ENCODE assay signal across 18 cellular contexts in the genomic region with DNA sequence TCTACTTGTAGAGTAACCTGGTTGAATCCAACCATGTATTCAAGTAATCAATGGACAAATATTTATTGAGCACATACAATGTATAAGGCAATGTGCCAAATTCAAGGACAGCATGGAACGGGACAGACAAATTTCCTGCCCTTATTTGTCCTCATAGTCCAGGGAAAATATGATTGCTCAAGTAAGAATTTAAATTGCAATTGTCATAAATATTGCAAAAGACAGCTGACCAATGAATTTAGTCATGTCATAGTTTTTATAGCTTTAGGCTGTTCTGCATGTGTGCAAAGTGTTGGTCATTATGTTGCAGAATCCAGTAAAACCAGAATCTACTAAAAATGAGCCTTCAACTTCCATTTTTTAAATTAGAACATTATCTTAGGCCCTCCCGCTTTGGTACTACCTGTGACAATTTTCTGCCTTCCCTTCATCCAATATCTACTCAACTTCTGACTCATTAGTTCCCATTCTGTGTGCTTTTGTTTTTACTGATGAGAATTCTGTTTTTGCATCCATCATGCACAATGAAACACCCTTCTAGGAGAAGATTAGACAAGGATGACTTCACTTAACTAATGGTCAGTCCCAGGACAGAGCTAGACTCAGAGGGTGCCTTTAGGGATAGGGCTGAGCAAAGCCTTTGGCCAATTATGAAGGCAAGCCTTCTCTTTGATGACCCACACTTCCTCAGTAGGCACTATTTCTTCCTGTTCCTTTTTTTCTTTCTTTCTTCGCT. TPM values are rescaled to one million over a fixed set of nuclear protein-coding genes. Genes with fewer than 3 reads are reported as not detected.
DNase-seq lines count a peak whose midpoint lies in the region; ATAC-seq, FAIRE-seq and TF ChIP-seq lines count a peak whose summit lies in the region.
"Had no signal": no experiment of that assay in that cellular context is flagged by ENCODE, and none has a peak within 500 bp of the region (broad histone marks: within the 10 kb centered on the region; RNA-seq: fewer than 3 reads in every experiment).

No MANE protein-coding gene starts in this region.

- no peak for FAIRE-seq in HepG2 (lab: Jason Lieb, UNC)
- FAIRE-seq in small intestine (lab: Jason Lieb, UNC): no peak
- FAIRE-seq: A549 had no signal

- in situ Hi-C loops in HepG2 (cut with HindIII; ENCODE audit: extremely low pct_ligation_motif_present, low pct_unique_long_range_greater_than_20kb): no loop called here

- CTCF ChIA-PET in HepG2 (lab: Yijun Ruan, JAX; ENCODE audit: low intra/inter-chr PET ratio, low total read pairs): no interaction called here

- H4K20me1 ChIP-seq in HepG2 (ENCODE audit: insufficient read depth, low read length): no peaks in the 10 kb centered on the region

- H3K27ac ChIP-seq in right lobe of liver: no peak overlapping the region
- no peak overlapping the region for H3K27ac ChIP-seq in HepG2 (ENCODE audit: extremely low read length, insufficient read depth, low read length)
- H3K27ac ChIP-seq in epithelial cell of prostate: peak overlapping the region; percentile 89
- no peak overlapping the region for H3K27ac ChIP-seq in small intestine (ENCODE audit: low read depth in 1 of 2, low read length in 1 of 2)
- H3K27ac ChIP-seq: A549, colonic mucosa had no signal

- H3K9me3 Mint-ChIP-seq in osteocyte (ENCODE audit: unreplicated experiment): peaks cover 11% of the 10 kb centered on the region
- H3K9me3 Mint-ChIP-seq in natural killer cell: peaks cover 15 to 22% of the 10 kb centered on the region in 2 donors

- H3K9me3 ChIP-seq in right lobe of liver (no peaks in the 10 kb centered on the region), HepG2 (ENCODE audit: low read length) (no peaks in the 10 kb centered on the region), small intestine (ENCODE audit: control insufficient read depth, low read depth) (no peaks in the 10 kb centered on the region)
- H3K9me3 ChIP-seq: A549, colonic mucosa had no signal

- DNase-seq in right lobe of liver: no peak
- no peak for DNase-seq in HepG2 (ENCODE audit: low spot score)
- no peak for DNase-seq in epithelial cell of prostate (ENCODE audit: low read depth, low spot score)
- DNase-seq in osteocyte (ENCODE audit: extremely low spot score, unreplicated experiment): no peak
- DNase-seq in small intestine: no peak
- DNase-seq in anterior cingulate cortex (lab: John Stamatoyannopoulos, UW): no peak
- DNase-seq in natural killer cell: no peak
- no peak for DNase-seq in HPDE6-E6E7 (ENCODE audit: extremely low spot score)
- DNase-seq: activated B cell treated with CpG ODN at 0.5 μM for 24 hours; activated naive CD8-positive, alpha-beta T cell treated with anti-CD3 and anti-CD28 coated beads for 36 hours; H7; MM.1S; NCI-H2107; NK-92 treated with Interleukin-12 subunit alpha and Interleukin-12 subunit beta, amount 100 ng/mL, for 24 hours had no signal

- ATAC-seq in right lobe of liver (peak in 3 of 4 donors; percentile 4 to 48 (median 5)), HepG2 (no peak), natural killer cell (no peak)
- ATAC-seq: A549 had no signal

- H3K27me3 ChIP-seq in right lobe of liver: no peaks in the 10 kb centered on the region
- no peaks in the 10 kb centered on the region for H3K27me3 ChIP-seq in HepG2 (ENCODE audit: control insufficient read depth in 1 of 2, insufficient read depth in 2 of 2, low read length in 2 of 2)
- no peaks in the 10 kb centered on the region for H3K27me3 ChIP-seq in small intestine (ENCODE audit: control insufficient read depth in 2 of 2, insufficient read depth in 2 of 2, low read length in 2 of 2)
- H3K27me3 ChIP-seq: colonic mucosa had no signal

- intact Hi-C loops in right lobe of liver (cut with DNase I) (no loop called here), HepG2 (cut with micrococcal nuclease; ENCODE audit: unreplicated experiment) (no loop called here), natural killer cell (cut with micrococcal nuclease) (no loop called here)

- H3K9ac ChIP-seq in HepG2 (ENCODE audit: insufficient read depth, low read depth, low read length): no peak overlapping the region

- H3K36me3 ChIP-seq in right lobe of liver: no peaks in the 10 kb centered on the region
- H3K36me3 ChIP-seq in HepG2 (replicated peaks in 1 of 2; ENCODE audit: control insufficient read depth in 1 of 2, insufficient read depth in 2 of 2, low read length in 2 of 2): no peaks in the 10 kb centered on the region
- no peaks in the 10 kb centered on the region for H3K36me3 ChIP-seq in small intestine (ENCODE audit: control insufficient read depth in 2 of 2, insufficient read depth in 2 of 2, low read length in 2 of 2)
- H3K36me3 ChIP-seq: colonic mucosa had no signal

- no peak for TF ChIP-seq EP300 in HepG2 (IDR thresholded peaks at IDR 0.05; ENCODE audit: low read depth in 2 of 2, low read length in 2 of 2)
- no peak for TF ChIP-seq EP300 in HepG2 (CRISPR knock-in tag; IDR thresholded peaks at IDR 0.05; ENCODE audit: borderline replicate concordance)

- POLR2A ChIA-PET in HepG2 (lab: Yijun Ruan, JAX): no interaction called here

- H3K79me2 ChIP-seq in HepG2 (ENCODE audit: insufficient read depth, low read length): no peaks in the 10 kb centered on the region

- H3K4me3 ChIP-seq in right lobe of liver (no peak overlapping the region), HepG2 (replicated peaks in 1 of 3; ENCODE audit: insufficient read depth in 1 of 3, low read depth in 2 of 3, low read length in 3 of 3) (no peak overlapping the region), small intestine (ENCODE audit: low read depth in 1 of 2, low read length in 2 of 2) (no peak overlapping the region)
- H3K4me3 ChIP-seq: A549, colonic mucosa had no signal

- WGBS in right lobe of liver (ENCODE audit: insufficient coverage, low coverage, low lambda C conversion rate, missing lambda C conversion rate): 37% methylated on average over 3 of the region's 3 CpGs
- 4% methylated on average over 3 of the region's 3 CpGs for WGBS in HepG2 (ENCODE audit: low lambda C conversion rate)
- WGBS in small intestine, 3 donors: 54 to 68% (median 65%) methylated on average over 3 of the region's 3 CpGs

- no peak for TF ChIP-seq CTCF in right lobe of liver (IDR thresholded peaks at IDR 0.05)
- no peak for TF ChIP-seq CTCF in HepG2 (CRISPR knock-in tag; IDR thresholded peaks at IDR 0.05)
- no peak for TF ChIP-seq CTCF in osteocyte (IDR thresholded peaks at IDR 0.05)
- TF ChIP-seq CTCF in natural killer cell (IDR thresholded peaks at IDR 0.05): no peak

- H3K4me2 ChIP-seq in HepG2 (ENCODE audit: low read depth, low read length): no peak overlapping the region
- H3K4me2 ChIP-seq: A549 had no signal

- H3K36me3 Mint-ChIP-seq in osteocyte (ENCODE audit: unreplicated experiment): no peaks in the 10 kb centered on the region
- no peaks in the 10 kb centered on the region for H3K36me3 Mint-ChIP-seq in natural killer cell
- H3K36me3 Mint-ChIP-seq: activated naive CD8-positive, alpha-beta T cell treated with anti-CD3 and anti-CD28 coated beads for 36 hours had no signal

- H3K27ac Mint-ChIP-seq in osteocyte (ENCODE audit: unreplicated experiment) (peak overlapping the region; percentile 94), natural killer cell (no peak overlapping the region)
- H3K27ac Mint-ChIP-seq: activated B cell treated with CpG ODN at 0.5 μM for 24 hours; activated naive CD8-positive, alpha-beta T cell treated with anti-CD3 and anti-CD28 coated beads for 36 hours; stimulated activated naive CD8-positive, alpha-beta T cell treated with anti-CD3 and anti-CD28 coated beads, Interleukin-15, Interleukin-2, amounts not matched to agents 100 ng/mL and 50 ng/mL, for 24 hours had no signal

- H3K4me1 Mint-ChIP-seq in osteocyte (ENCODE audit: unreplicated experiment) (peaks cover 89% of the 10 kb centered on the region), natural killer cell (no peaks in the 10 kb centered on the region)
- H3K4me1 Mint-ChIP-seq: activated B cell treated with CpG ODN at 0.5 μM for 24 hours; activated naive CD8-positive, alpha-beta T cell treated with anti-CD3 and anti-CD28 coated beads for 36 hours had no signal

- no peak overlapping the region for H2AFZ ChIP-seq in HepG2 (ENCODE audit: low read length)

- H3K27me3 Mint-ChIP-seq in osteocyte (ENCODE audit: unreplicated experiment) (no peaks in the 10 kb centered on the region), natural killer cell (ENCODE audit: low read depth in 2 of 2) (no peaks in the 10 kb centered on the region)
- H3K27me3 Mint-ChIP-seq: activated B cell treated with CpG ODN at 0.5 μM for 24 hours; activated naive CD8-positive, alpha-beta T cell treated with anti-CD3 and anti-CD28 coated beads for 36 hours; stimulated activated naive CD8-positive, alpha-beta T cell treated with anti-CD3 and anti-CD28 coated beads, Interleukin-15, Interleukin-2, amounts not matched to agents 100 ng/mL and 50 ng/mL, for 24 hours had no signal

- H3K4me3 Mint-ChIP-seq in osteocyte (ENCODE audit: unreplicated experiment) (no peak overlapping the region), natural killer cell (no peak overlapping the region)
- H3K4me3 Mint-ChIP-seq: activated B cell treated with CpG ODN at 0.5 μM for 24 hours; activated naive CD8-positive, alpha-beta T cell treated with anti-CD3 and anti-CD28 coated beads for 36 hours; stimulated activated naive CD8-positive, alpha-beta T cell treated with anti-CD3 and anti-CD28 coated beads, Interleukin-15, Interleukin-2, amounts not matched to agents 100 ng/mL and 50 ng/mL, for 24 hours had no signal

- BruUV-seq in HepG2 (replicated peaks; lab: Mats Ljungman, UMichigan): no TSS peak

- no peak for TF ChIP-seq POLR2A in right lobe of liver (IDR thresholded peaks at IDR 0.05)
- no peak for TF ChIP-seq POLR2A in HepG2 (IDR thresholded peaks at IDR 0.05; ENCODE audit: insufficient read depth in 1 of 2, low read depth in 2 of 2, low read length in 2 of 2)

- H3K4me1 ChIP-seq in right lobe of liver (peaks cover 0 to 47% (median 15%) of the 10 kb centered on the region in 4 donors), HepG2 (ENCODE audit: insufficient read depth, low read length) (no peaks in the 10 kb centered on the region), small intestine (ENCODE audit: control insufficient read depth in 2 of 2, insufficient read depth in 1 of 2, low read depth in 1 of 2, low read length in 1 of 2) (no peaks in the 10 kb centered on the region)
- H3K4me1 ChIP-seq: A549, colonic mucosa had no signal

- no peak for TF ChIP-seq RAD21 in HepG2 (CRISPR knock-in tag; IDR thresholded peaks at IDR 0.05)

RNA-seq across cellular contexts. Expression of a gene that starts 45.8 kb away (rescaled TPM):
- total RNA-seq in right lobe of liver: 1 to 10 TPM in 3 of 6 experiments, under 1 TPM in 3; 0.87 to 1.6 (median 1.1) TPM
- total RNA-seq in HepG2 (2016; rRNA removed; fragmentation: Illumina TruSeq; extraction: Trizol): not detected in 2 replicates
- total RNA-seq in HepG2 (2016; cell fraction: cytosol; rRNA removed; fragmentation: Illumina TruSeq; extraction: Trizol; ENCODE audit: low read depth): not detected in 2 replicates
- total RNA-seq in HepG2 (2016; cell fraction: insoluble cytoplasmic fraction; rRNA removed; fragmentation: Illumina TruSeq; extraction: Trizol): not detected in 2 replicates
- not detected in 2 replicates for total RNA-seq in HepG2 (2016; cell fraction: membrane; rRNA removed; fragmentation: Illumina TruSeq; extraction: Trizol)
- total RNA-seq in HepG2 (2016; cell fraction: nucleus; rRNA removed; fragmentation: Illumina TruSeq; extraction: Trizol): not detected in 2 replicates
- polyA plus RNA-seq in HepG2 (2011; rRNA removed): not detected in 2 replicates
- polyA plus RNA-seq in HepG2 (2011; cell fraction: cytosol; rRNA removed): not detected in 2 replicates
- polyA plus RNA-seq in HepG2 (2011; cell fraction: nucleus; rRNA removed): not detected in 2 replicates
- polyA plus RNA-seq in HepG2 (2012): not detected in 2 replicates
- not detected in 2 replicates for polyA plus RNA-seq in HepG2 (2016; cell fraction: cytosol; fragmentation: Illumina TruSeq; extraction: Trizol; ENCODE audit: low read depth)
- not detected in 2 replicates for polyA plus RNA-seq in HepG2 (2016; cell fraction: insoluble cytoplasmic fraction; fragmentation: Illumina TruSeq; extraction: Trizol; ENCODE audit: low read depth)
- not detected in 2 replicates for polyA plus RNA-seq in HepG2 (2016; cell fraction: membrane; fragmentation: Illumina TruSeq; extraction: Trizol; ENCODE audit: low read depth)
- not detected in 2 replicates for polyA plus RNA-seq in HepG2 (2016; cell fraction: nucleus; fragmentation: Illumina TruSeq; extraction: Trizol; ENCODE audit: insufficient read depth, low read depth)
- polyA minus RNA-seq in HepG2 (2011; rRNA and poly(A)+ RNA removed; ENCODE audit: low replicate concordance): not detected in 2 replicates
- not detected in 2 replicates for polyA minus RNA-seq in HepG2 (2011; cell fraction: cytosol; rRNA and poly(A)+ RNA removed)
- not detected in 2 replicates for polyA minus RNA-seq in HepG2 (2011; cell fraction: nucleus; rRNA and poly(A)+ RNA removed)
- 45.4 and 47.9 TPM in 2 replicates for total RNA-seq in osteocyte
- 1 to 10 TPM in 1 of 3 donors, not detected in 2; 6.1 TPM for polyA plus RNA-seq in small intestine
- total RNA-seq in natural killer cell: not detected
- total RNA-seq: activated B cell treated with CpG ODN at 0.5 μM for 24 hours; activated naive CD8-positive, alpha-beta T cell treated with anti-CD3 and anti-CD28 coated beads for 36 hours; pulmonary artery endothelial cell had no signal

Comparison
In these comparisons a context has a peak if more than half of its experiments do, and no peak if none do; other contexts are left out.
1. ATAC-seq: peak in right lobe of liver (3 of 4); none in HepG2 (single experiment) and natural killer cell (0 of 3).
2. RNA of a gene that starts 45.8 kb away (total RNA-seq): 45.4 to 47.9 TPM in osteocyte; 0.87 to 1.6 TPM in right lobe of liver, not detected in HepG2 and not detected in natural killer cell; every median in the first group is over 10 times any median in the second.